ENCODE assay signal across 1 cellular context in the genomic region with DNA sequence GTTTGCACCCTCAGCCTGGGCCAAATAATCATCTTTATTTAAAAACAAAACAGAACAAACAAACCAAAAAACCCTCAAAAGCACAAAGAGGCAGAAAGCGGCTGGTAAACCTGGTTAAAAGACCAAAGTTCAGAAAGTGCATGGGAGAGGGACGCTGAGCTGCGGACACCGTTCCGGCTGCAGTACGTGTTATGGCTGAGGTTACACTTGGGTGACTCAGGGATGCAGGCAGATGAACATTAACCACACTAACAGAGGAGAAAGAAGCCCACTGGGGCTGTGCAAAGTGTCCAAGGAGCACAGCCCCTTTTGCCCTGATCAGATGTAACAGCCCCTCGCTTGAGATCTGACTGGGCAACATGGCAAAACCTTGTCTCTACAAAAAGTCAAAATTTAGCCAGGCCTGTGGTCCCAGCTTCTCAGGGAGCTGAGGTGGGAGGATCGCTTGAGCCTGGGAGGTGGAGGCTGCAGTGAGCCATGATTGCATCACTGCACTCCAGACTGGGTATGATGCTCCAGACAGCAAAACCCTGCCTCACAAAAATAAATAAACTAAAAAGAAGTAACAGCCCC.
TF ChIP-seq lines count a peak whose summit lies in the region.

No MANE protein-coding gene starts in this region.

TF ChIP-seq in HepG2, 621 proteins besides CTCF, POLR2A, EP300 and RAD21 (continued from another document and continues in another):
- TF ChIP-seq ZNF614 (CRISPR knock-in tag; IDR thresholded peaks at IDR 0.05; ENCODE audit: borderline replicate concordance) = 0 out of 2 replicates have a peak, but pooled peaks have one; percentile 25
- TF ChIP-seq, protein P1, sequence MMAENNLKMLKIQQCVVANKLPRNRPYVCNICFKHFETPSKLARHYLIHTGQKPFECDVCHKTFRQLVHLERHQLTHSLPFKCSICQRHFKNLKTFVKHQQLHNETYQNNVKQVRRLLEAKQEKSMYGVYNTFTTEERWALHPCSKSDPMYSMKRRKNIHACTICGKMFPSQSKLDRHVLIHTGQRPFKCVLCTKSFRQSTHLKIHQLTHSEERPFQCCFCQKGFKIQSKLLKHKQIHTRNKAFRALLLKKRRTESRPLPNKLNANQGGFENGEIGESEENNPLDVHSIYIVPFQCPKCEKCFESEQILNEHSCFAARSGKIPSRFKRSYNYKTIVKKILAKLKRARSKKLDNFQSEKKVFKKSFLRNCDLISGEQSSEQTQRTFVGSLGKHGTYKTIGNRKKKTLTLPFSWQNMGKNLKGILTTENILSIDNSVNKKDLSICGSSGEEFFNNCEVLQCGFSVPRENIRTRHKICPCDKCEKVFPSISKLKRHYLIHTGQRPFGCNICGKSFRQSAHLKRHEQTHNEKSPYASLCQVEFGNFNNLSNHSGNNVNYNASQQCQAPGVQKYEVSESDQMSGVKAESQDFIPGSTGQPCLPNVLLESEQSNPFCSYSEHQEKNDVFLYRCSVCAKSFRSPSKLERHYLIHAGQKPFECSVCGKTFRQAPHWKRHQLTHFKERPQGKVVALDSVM (CRISPR knock-in tag; IDR thresholded peaks at IDR 0.05) = peak; percentile 64
- no peak for TF ChIP-seq ZSCAN31 (CRISPR knock-in tag; IDR thresholded peaks at IDR 0.05; ENCODE audit: low read depth)
- no peak; the same call in 1 of the 2 replicates for TF ChIP-seq TARDBP (CRISPR knock-in tag; IDR thresholded peaks at IDR 0.05)
- peak; percentile 71; the same call in 1 of the 2 replicates for TF ChIP-seq RXRA (CRISPR knock-in tag; IDR thresholded peaks at IDR 0.05)
- TF ChIP-seq ZNF329 (CRISPR knock-in tag; IDR thresholded peaks at IDR 0.05; ENCODE audit: low read depth) = no peak
- TF ChIP-seq ZNF704 (CRISPR knock-in tag; IDR thresholded peaks at IDR 0.05; ENCODE audit: borderline replicate concordance) = no peak
- TF ChIP-seq ZNF788 (CRISPR knock-in tag; IDR thresholded peaks at IDR 0.05; ENCODE audit: borderline replicate concordance) = peak; percentile 44; the same call in 1 of the 2 replicates
- TF ChIP-seq GTF3A (CRISPR knock-in tag; conservative IDR thresholded peaks at IDR 0.05) = no peak
- no peak for TF ChIP-seq THYN1 (CRISPR knock-in tag; IDR thresholded peaks at IDR 0.05; ENCODE audit: borderline replicate concordance, low read depth)
- TF ChIP-seq ZHX1 (CRISPR knock-in tag; IDR thresholded peaks at IDR 0.05; ENCODE audit: low read depth) = no peak
- TF ChIP-seq GTF2F1 (IDR thresholded peaks at IDR 0.05; ENCODE audit: low read length) = no peak
- peak; percentile 98 for TF ChIP-seq BCL6 (CRISPR knock-in tag; IDR thresholded peaks at IDR 0.05)
- peak; percentile 60; the same call in 1 of the 2 replicates for TF ChIP-seq PHF21A (CRISPR knock-in tag; IDR thresholded peaks at IDR 0.05)
- TF ChIP-seq, protein P2, sequence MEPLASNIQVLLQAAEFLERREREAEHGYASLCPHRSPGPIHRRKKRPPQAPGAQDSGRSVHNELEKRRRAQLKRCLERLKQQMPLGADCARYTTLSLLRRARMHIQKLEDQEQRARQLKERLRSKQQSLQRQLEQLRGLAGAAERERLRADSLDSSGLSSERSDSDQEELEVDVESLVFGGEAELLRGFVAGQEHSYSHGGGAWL (CRISPR knock-in tag; IDR thresholded peaks at IDR 0.05) = no peak
- TF ChIP-seq ATF5 (CRISPR knock-in tag; IDR thresholded peaks at IDR 0.05; ENCODE audit: low read depth) = no peak
- TF ChIP-seq NR2C2 (CRISPR knock-in tag; IDR thresholded peaks at IDR 0.05; ENCODE audit: borderline replicate concordance) = peak; percentile 59; the same call in 1 of the 2 replicates
- TF ChIP-seq KLF15 (CRISPR knock-in tag; IDR thresholded peaks at IDR 0.05; ENCODE audit: borderline replicate concordance) = no peak
- TF ChIP-seq GMEB2 (CRISPR knock-in tag; IDR thresholded peaks at IDR 0.05; ENCODE audit: low read depth) = no peak
- no peak for TF ChIP-seq MEIS1 (CRISPR knock-in tag; IDR thresholded peaks at IDR 0.05; ENCODE audit: borderline replicate concordance)
- TF ChIP-seq ZNF609 (CRISPR knock-in tag; IDR thresholded peaks at IDR 0.05; ENCODE audit: borderline replicate concordance) = 0 out of 2 replicates have a peak, but pooled peaks have one; percentile 53
- no peak for TF ChIP-seq GPN1 (CRISPR knock-in tag; IDR thresholded peaks at IDR 0.05; ENCODE audit: borderline replicate concordance)
- TF ChIP-seq HMGXB3 (CRISPR knock-in tag; IDR thresholded peaks at IDR 0.05; ENCODE audit: borderline replicate concordance) = no peak
- no peak for TF ChIP-seq ZNF569 (CRISPR knock-in tag; IDR thresholded peaks at IDR 0.05; ENCODE audit: borderline replicate concordance)
- TF ChIP-seq ZNF577 (CRISPR knock-in tag; IDR thresholded peaks at IDR 0.05; ENCODE audit: borderline replicate concordance, low read depth) = no peak
- TF ChIP-seq HMGA1 (CRISPR knock-in tag; conservative IDR thresholded peaks at IDR 0.05) = no peak
- no peak for TF ChIP-seq SP1 (IDR thresholded peaks at IDR 0.05)
- no peak for TF ChIP-seq SP1 (CRISPR knock-in tag; IDR thresholded peaks at IDR 0.05)
- TF ChIP-seq ZNF720 (CRISPR knock-in tag; IDR thresholded peaks at IDR 0.05) = no peak
- TF ChIP-seq, protein P3, sequence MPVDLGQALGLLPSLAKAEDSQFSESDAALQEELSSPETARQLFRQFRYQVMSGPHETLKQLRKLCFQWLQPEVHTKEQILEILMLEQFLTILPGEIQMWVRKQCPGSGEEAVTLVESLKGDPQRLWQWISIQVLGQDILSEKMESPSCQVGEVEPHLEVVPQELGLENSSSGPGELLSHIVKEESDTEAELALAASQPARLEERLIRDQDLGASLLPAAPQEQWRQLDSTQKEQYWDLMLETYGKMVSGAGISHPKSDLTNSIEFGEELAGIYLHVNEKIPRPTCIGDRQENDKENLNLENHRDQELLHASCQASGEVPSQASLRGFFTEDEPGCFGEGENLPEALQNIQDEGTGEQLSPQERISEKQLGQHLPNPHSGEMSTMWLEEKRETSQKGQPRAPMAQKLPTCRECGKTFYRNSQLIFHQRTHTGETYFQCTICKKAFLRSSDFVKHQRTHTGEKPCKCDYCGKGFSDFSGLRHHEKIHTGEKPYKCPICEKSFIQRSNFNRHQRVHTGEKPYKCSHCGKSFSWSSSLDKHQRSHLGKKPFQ (CRISPR knock-in tag; IDR thresholded peaks at IDR 0.05; ENCODE audit: insufficient replicate concordance) = peak; percentile 43
- TF ChIP-seq KLF12 (CRISPR knock-in tag; IDR thresholded peaks at IDR 0.05; ENCODE audit: borderline replicate concordance) = no peak
- TF ChIP-seq ZBTB7A (CRISPR knock-in tag; IDR thresholded peaks at IDR 0.05) = 0 out of 2 replicates have a peak, but pooled peaks have one; percentile 35
- TF ChIP-seq ZBTB43 (CRISPR knock-in tag; conservative IDR thresholded peaks at IDR 0.05) = no peak
